Comparison of ENCODE assay signal across 8 cellular contexts in genomic region chr17:58447039-58447975, GRCh38. TPM values are rescaled to one million over a fixed set of nuclear protein-coding genes. Genes with fewer than 3 reads are reported as not detected.
A peak's percentile ranks its signal among the peaks of the same experiment; 100 is the strongest.
DNase-seq lines count a peak whose midpoint lies in the region; ATAC-seq and TF ChIP-seq lines count a peak whose summit lies in the region.

No MANE protein-coding gene starts in this region.

- no peak overlapping the region for H3K4me3 Mint-ChIP-seq in T-helper 17 cell

- intact Hi-C loops in ascending aorta (cut with DNase I) = no loop called here

- peak overlapping the region; percentile 59 for H3K27ac Mint-ChIP-seq in T-helper 17 cell

- no peaks in the 10 kb centered on the region for H3K27me3 ChIP-seq in ascending aorta

- H3K27me3 Mint-ChIP-seq in T-helper 17 cell = no peaks in the 10 kb centered on the region

- DNase-seq in activated gamma-delta T cell treated with Interleukin-2 at 50 U/mL for 16 hours (peak; percentile 41), activated gamma-delta T cell (lab: John Stamatoyannopoulos, UW) (no peak), NCI-H1694 treated with DMSO at 0.1 percent for 48 hours (lab: John Stamatoyannopoulos, UW) (peak; percentile 54), T-helper 17 cell (peak; percentile 17 to 33 (median 23)), ascending aorta (ENCODE audit: low spot score in 2 of 2) (no peak), iPS DF 19.7 (ENCODE audit: low read depth, low spot score) (peak; percentile 82)
- peak; percentile 56 to 59 for DNase-seq in stimulated activated CD4-positive, alpha-beta T cell treated with anti-CD3 and anti-CD28 coated beads, Interleukin-15, amount 100 ng/mL, for 48 hours (ENCODE audit: low read depth in 2 of 2)

- no peak overlapping the region for H3K4me3 ChIP-seq in ascending aorta

- ATAC-seq in T-helper 17 cell (peak; percentile 72), HG03439 (IDR thresholded peaks at IDR 0.05; ENCODE audit: unreplicated experiment) (no peak)

- H3K4me1 ChIP-seq in ascending aorta = no peaks in the 10 kb centered on the region

- H3K36me3 Mint-ChIP-seq in T-helper 17 cell (ENCODE audit: low read depth) = peaks cover 4% of the 10 kb centered on the region

- H3K36me3 ChIP-seq in ascending aorta = no peaks in the 10 kb centered on the region

- peak in 2 of 3 experiments; percentile 8 to 30 for TF ChIP-seq CTCF in ascending aorta (IDR thresholded peaks at IDR 0.05)

- peaks cover 21% of the 10 kb centered on the region for H3K4me1 Mint-ChIP-seq in T-helper 17 cell

- no peak overlapping the region for H3K27ac ChIP-seq in ascending aorta

- H3K9me3 ChIP-seq in T-helper 17 cell (ENCODE audit: control insufficient read depth, low read length, poor library complexity, severe bottlenecking) (no peaks in the 10 kb centered on the region), ascending aorta (no peaks in the 10 kb centered on the region)

RNA-seq across cellular contexts. Expression of gene RNF43, which starts 30.0 kb away (rescaled TPM):
- total RNA-seq in T-helper 17 cell (under 1 TPM; 0.57 to 0.94 TPM), ascending aorta (0.53 TPM)

RNA-seq across cellular contexts. Expression of gene HSF5, which starts 40.9 kb away (rescaled TPM):
- total RNA-seq in T-helper 17 cell (1 to 10 TPM; 1.5 to 1.6 TPM), ascending aorta (not detected)

Comparison
In these comparisons a context has a peak if more than half of its experiments do, and no peak if none do; other contexts are left out.
1. DNase-seq: peak in activated gamma-delta T cell treated with Interleukin-2 at 50 U/mL for 16 hours (single experiment), NCI-H1694 treated with DMSO at 0.1 percent for 48 hours (single experiment), T-helper 17 cell (3 of 3), iPS DF 19.7 (single experiment) and stimulated activated CD4-positive, alpha-beta T cell treated with anti-CD3 and anti-CD28 coated beads, Interleukin-15, amount 100 ng/mL, for 48 hours (2 of 2); none in activated gamma-delta T cell (single experiment) and ascending aorta (0 of 2).